Comparison of ENCODE assay signal across 8 cellular contexts in genomic region chr1:77948841-77949424, GRCh38. TPM values are rescaled to one million over a fixed set of nuclear protein-coding genes. Genes with fewer than 3 reads are reported as not detected.
DNase-seq lines count a peak whose midpoint lies in the region; ATAC-seq and TF ChIP-seq lines count a peak whose summit lies in the region.

No MANE protein-coding gene starts in this region.

- DNase-seq in CD4-positive, CD25-positive, alpha-beta regulatory T cell = no peak
- peak; percentile 40 for DNase-seq in GM23338 (ENCODE audit: low spot score)
- DNase-seq in T-helper 17 cell = no peak
- DNase-seq in hepatocyte (ENCODE audit: low spot score) = peak; percentile 7
- no peak for DNase-seq in tibial artery
- no peak for DNase-seq in upper lobe of left lung

- peaks cover 25 to 43% (median 35%) of the 10 kb centered on the region in 4 donors for H3K4me1 Mint-ChIP-seq in CD4-positive, CD25-positive, alpha-beta regulatory T cell
- H3K4me1 Mint-ChIP-seq in GM23338 = no peaks in the 10 kb centered on the region; the same call in 2 of the 3 replicates
- H3K4me1 Mint-ChIP-seq in T-helper 17 cell = peaks cover 8% of the 10 kb centered on the region

- no peak overlapping the region for H3K4me3 Mint-ChIP-seq in CD4-positive, CD25-positive, alpha-beta regulatory T cell
- H3K4me3 Mint-ChIP-seq in GM23338 (no peak overlapping the region), T-helper 17 cell (no peak overlapping the region)

- no peaks in the 10 kb centered on the region for H3K9me3 Mint-ChIP-seq in CD4-positive, CD25-positive, alpha-beta regulatory T cell
- no peaks in the 10 kb centered on the region for H3K9me3 Mint-ChIP-seq in GM23338

- no peaks in the 10 kb centered on the region for H3K27me3 ChIP-seq in CD4-positive, CD25-positive, alpha-beta regulatory T cell (ENCODE audit: control insufficient read depth, insufficient read depth, low read length)
- H3K27me3 ChIP-seq in GM23338 (ENCODE audit: insufficient read depth) = no peaks in the 10 kb centered on the region
- no peaks in the 10 kb centered on the region for H3K27me3 ChIP-seq in hepatocyte
- no peaks in the 10 kb centered on the region for H3K27me3 ChIP-seq in tibial artery
- no peaks in the 10 kb centered on the region for H3K27me3 ChIP-seq in upper lobe of left lung

- H3K4me1 ChIP-seq in CD4-positive, CD25-positive, alpha-beta regulatory T cell (ENCODE audit: control insufficient read depth, insufficient read depth, low read length, poor library complexity, severe bottlenecking) = peaks cover 3% of the 10 kb centered on the region
- H3K4me1 ChIP-seq in GM23338 (ENCODE audit: insufficient read depth) = no peaks in the 10 kb centered on the region
- no peaks in the 10 kb centered on the region for H3K4me1 ChIP-seq in hepatocyte (ENCODE audit: insufficient read depth)
- peaks cover 0 to 46% (median 13%) of the 10 kb centered on the region in 4 donors for H3K4me1 ChIP-seq in tibial artery
- no peaks in the 10 kb centered on the region for H3K4me1 ChIP-seq in upper lobe of left lung

- no peak for ATAC-seq in CD4-positive, CD25-positive, alpha-beta regulatory T cell (ENCODE audit: low read depth in 2 of 2)
- ATAC-seq in GM23338 = peak; percentile 86
- no peak for ATAC-seq in T-helper 17 cell
- ATAC-seq in GM18517 (IDR thresholded peaks at IDR 0.05; ENCODE audit: unreplicated experiment) = no peak
- ATAC-seq in HG02763 (IDR thresholded peaks at IDR 0.05; ENCODE audit: unreplicated experiment) = no peak
- no peak for ATAC-seq in upper lobe of left lung (ENCODE audit: low FRiP score in 2 of 2)

- H3K27ac ChIP-seq in CD4-positive, CD25-positive, alpha-beta regulatory T cell (ENCODE audit: insufficient read depth, low read length, poor library complexity, severe bottlenecking) = no peak overlapping the region
- H3K27ac ChIP-seq in GM23338 (ENCODE audit: low read depth) (peak overlapping the region; percentile 16; the same call in 1 of the 2 replicates), hepatocyte (no peak overlapping the region), tibial artery (no peak overlapping the region), upper lobe of left lung (no peak overlapping the region)

- no peaks in the 10 kb centered on the region for H3F3A ChIP-seq in GM23338 (replicated peaks; ENCODE audit: low read depth)

- TF ChIP-seq POLR2A in upper lobe of left lung (IDR thresholded peaks at IDR 0.05) = no peak

- no peaks in the 10 kb centered on the region for H3K27me3 Mint-ChIP-seq in CD4-positive, CD25-positive, alpha-beta regulatory T cell
- H3K27me3 Mint-ChIP-seq in GM23338 (ENCODE audit: insufficient read depth, low read depth, poor library complexity) (no peaks in the 10 kb centered on the region), T-helper 17 cell (no peaks in the 10 kb centered on the region)

- TF ChIP-seq CTCF in GM23338 (conservative IDR thresholded peaks at IDR 0.05; ENCODE audit: low read depth in 2 of 2) (0 out of 4 replicates have a peak, but pooled peaks of 1 of the 2 experiments have one; percentile 25), hepatocyte (IDR thresholded peaks at IDR 0.05; ENCODE audit: poor library complexity) (peak; percentile 14), tibial artery (IDR thresholded peaks at IDR 0.05) (no peak), upper lobe of left lung (IDR thresholded peaks at IDR 0.05) (no peak)

- H3K79me2 ChIP-seq in GM23338 (replicated peaks; ENCODE audit: insufficient read depth) (peaks cover 18% of the 10 kb centered on the region; the same call in 1 of the 2 replicates), hepatocyte (peaks cover 36% of the 10 kb centered on the region)

- H3K4me2 ChIP-seq in GM23338 = no peak overlapping the region
- no peak overlapping the region for H3K4me2 ChIP-seq in hepatocyte

- H3K4me3 ChIP-seq in CD4-positive, CD25-positive, alpha-beta regulatory T cell (ENCODE audit: low read depth, low read length) = no peak overlapping the region
- H3K4me3 ChIP-seq in GM23338 (no peak overlapping the region), hepatocyte (no peak overlapping the region), tibial artery (no peak overlapping the region), upper lobe of left lung (no peak overlapping the region)

- H2AFZ ChIP-seq in GM23338 = no peak overlapping the region
- no peak overlapping the region for H2AFZ ChIP-seq in hepatocyte

- 70% methylated on average over 2 of the region's 2 CpGs for WGBS in hepatocyte (ENCODE audit: low lambda C conversion rate, missing lambda C conversion rate)
- WGBS in upper lobe of left lung, 2 donors = 58 to 66% methylated on average over 2 of the region's 2 CpGs

- peak overlapping the region in 2 of 3 donors; percentile 2 to 9 for H3K27ac Mint-ChIP-seq in CD4-positive, CD25-positive, alpha-beta regulatory T cell
- H3K27ac Mint-ChIP-seq in GM23338 = peak overlapping the region; percentile 42
- H3K27ac Mint-ChIP-seq in T-helper 17 cell = peak overlapping the region; percentile 60

- peaks cover 93% of the 10 kb centered on the region for H3K36me3 ChIP-seq in CD4-positive, CD25-positive, alpha-beta regulatory T cell (ENCODE audit: control insufficient read depth, insufficient read depth, low read length)
- H3K36me3 ChIP-seq in GM23338 (ENCODE audit: insufficient read depth) (peaks cover 71% of the 10 kb centered on the region), hepatocyte (replicated peaks; ENCODE audit: insufficient read depth, low read depth) (no peaks in the 10 kb centered on the region), tibial artery (peaks cover 66 to 82% (median 72%) of the 10 kb centered on the region in 3 donors), upper lobe of left lung (peaks cover 10 to 93% (median 41%) of the 10 kb centered on the region in 4 donors)

- intact Hi-C loops in tibial artery (cut with DNase I; ENCODE audit: low total_unique reads) = no loop called here

- no peak for TF ChIP-seq EP300 in upper lobe of left lung (IDR thresholded peaks at IDR 0.05)

- H3K36me3 Mint-ChIP-seq in CD4-positive, CD25-positive, alpha-beta regulatory T cell = peaks cover 48% of the 10 kb centered on the region
- peaks cover 75% of the 10 kb centered on the region for H3K36me3 Mint-ChIP-seq in GM23338 (ENCODE audit: low read depth)
- peaks cover 6% of the 10 kb centered on the region for H3K36me3 Mint-ChIP-seq in T-helper 17 cell (ENCODE audit: low read depth)

- H4K20me1 ChIP-seq in GM23338 (replicated peaks; ENCODE audit: insufficient read depth) = peaks cover 17% of the 10 kb centered on the region
- H4K20me1 ChIP-seq in hepatocyte (ENCODE audit: insufficient read depth, poor library complexity, severe bottlenecking) = peaks cover 12% of the 10 kb centered on the region

- H3K9me3 ChIP-seq in CD4-positive, CD25-positive, alpha-beta regulatory T cell (ENCODE audit: control insufficient read depth in 2 of 2, low read length in 2 of 2) = no peaks in the 10 kb centered on the region
- H3K9me3 ChIP-seq in T-helper 17 cell (ENCODE audit: control insufficient read depth, low read length, poor library complexity, severe bottlenecking) = no peaks in the 10 kb centered on the region
- H3K9me3 ChIP-seq in hepatocyte (ENCODE audit: low read depth) = no peaks in the 10 kb centered on the region
- no peaks in the 10 kb centered on the region for H3K9me3 ChIP-seq in tibial artery
- no peaks in the 10 kb centered on the region for H3K9me3 ChIP-seq in upper lobe of left lung

- H3K9me2 ChIP-seq in GM23338 (ENCODE audit: insufficient read depth) (no peaks in the 10 kb centered on the region), hepatocyte (replicated peaks; ENCODE audit: insufficient read depth) (no peaks in the 10 kb centered on the region)

TF ChIP-seq in GM23338, 12 proteins besides CTCF, POLR2A, EP300 and RAD21:
- TF ChIP-seq EZH2phosphoT487 (IDR thresholded peaks at IDR 0.05; ENCODE audit: unreplicated experiment) = no peak
- TF ChIP-seq ZNF114 (CRISPR knock-in tag; IDR thresholded peaks at IDR 0.05) = no peak
- no peak for TF ChIP-seq REST (IDR thresholded peaks at IDR 0.05; ENCODE audit: unreplicated experiment)
- TF ChIP-seq EZH2 (IDR thresholded peaks at IDR 0.05; ENCODE audit: low read depth, unreplicated experiment) = no peak

RNA-seq across cellular contexts. Expression of gene FUBP1, which starts 29.9 kb away (rescaled TPM):
- total RNA-seq in CD4-positive, CD25-positive, alpha-beta regulatory T cell = 225 TPM
- 10 to 100 TPM; 46.2 to 52.8 (median 50.1) TPM for polyA plus RNA-seq in CD4-positive, CD25-positive, alpha-beta regulatory T cell
- total RNA-seq in GM23338 (2014; rRNA removed; shearing (Covaris generic)) = 308 and 321 TPM in 2 replicates
- polyA plus RNA-seq in GM23338 (2016; fragmentation: Nextera tagmentation; extraction: Ambion mirVana) (194 and 212 TPM in 2 replicates), hepatocyte (64.0 and 73.0 TPM in 2 replicates)
- total RNA-seq in T-helper 17 cell (100 to 1,000 TPM; 227 to 253 TPM), hepatocyte (145 and 151 TPM in 2 replicates), upper lobe of left lung (100 to 1,000 TPM in 2 of 6 donors, 10 to 100 TPM in 4; 75.6 to 161 (median 87.1) TPM)

RNA-seq across cellular contexts. Expression of gene DNAJB4, which starts 55.8 kb away (rescaled TPM):
- total RNA-seq in CD4-positive, CD25-positive, alpha-beta regulatory T cell = 34.4 TPM
- 1 to 10 TPM; 7.6 to 9.3 (median 8.6) TPM for polyA plus RNA-seq in CD4-positive, CD25-positive, alpha-beta regulatory T cell
- 12.9 and 14.1 TPM in 2 replicates for total RNA-seq in GM23338 (2014; rRNA removed; shearing (Covaris generic))
- polyA plus RNA-seq in GM23338 (2016; fragmentation: Nextera tagmentation; extraction: Ambion mirVana) (8.2 and 12.4 TPM in 2 replicates), hepatocyte (22.7 and 29.5 TPM in 2 replicates)
- total RNA-seq in T-helper 17 cell (10 to 100 TPM; 15.2 to 20.8 TPM), hepatocyte (36.5 and 48.0 TPM in 2 replicates), upper lobe of left lung (10 to 100 TPM; 20.0 to 49.5 (median 22.0) TPM)

Comparison
In these comparisons a context has a peak if more than half of its experiments do, and no peak if none do; other contexts are left out.
1. DNase-seq: peak in GM23338 (single experiment) and hepatocyte (single experiment); none in CD4-positive, CD25-positive, alpha-beta regulatory T cell (0 of 3), T-helper 17 cell (0 of 3), tibial artery (0 of 2) and upper lobe of left lung (0 of 2).
2. H3K27ac Mint-ChIP-seq: peak in every context shown above with its lines; median percentile 60 in T-helper 17 cell; 42 in GM23338; 6 in CD4-positive, CD25-positive, alpha-beta regulatory T cell.